ENCODE assay signal across 2 cellular contexts in the genomic region with DNA sequence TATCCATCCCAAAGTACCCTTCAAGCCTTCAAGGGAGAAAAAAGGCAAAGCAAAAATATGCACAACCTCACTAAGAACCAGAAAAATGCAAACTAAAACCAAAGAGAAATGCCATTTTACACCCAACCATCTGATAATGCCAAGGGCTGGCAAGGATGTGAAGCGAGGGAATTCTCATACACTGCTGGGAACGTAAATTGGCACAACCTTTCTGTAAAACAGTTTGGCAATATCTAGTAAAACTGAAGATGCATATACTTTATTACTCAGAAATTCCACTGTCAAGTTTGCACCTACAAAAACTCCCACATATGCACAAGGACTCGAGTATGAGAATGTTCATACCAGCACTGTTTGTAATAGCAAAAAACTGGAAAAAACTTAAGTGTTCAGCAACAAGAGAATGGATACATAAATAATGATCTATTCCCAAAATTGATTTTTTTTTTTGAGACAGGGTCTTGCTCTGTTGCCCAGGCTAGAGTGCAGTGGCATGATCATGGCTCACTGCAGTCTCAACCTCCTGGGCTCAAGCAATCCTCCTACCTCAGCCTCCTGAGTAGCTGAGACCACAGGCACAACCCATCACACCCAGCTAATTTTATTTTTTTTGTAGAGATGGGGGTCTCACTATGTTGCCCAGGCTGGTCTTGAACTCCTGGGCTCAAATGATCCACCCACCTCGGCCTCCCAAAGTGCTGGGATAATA. TPM values are rescaled to one million over a fixed set of nuclear protein-coding genes. Genes with fewer than 3 reads are reported as not detected.
"Had no signal": no experiment of that assay in that cellular context is flagged by ENCODE, and none has a peak within 500 bp of the region (broad histone marks: within the 10 kb centered on the region; RNA-seq: fewer than 3 reads in every experiment).

No MANE protein-coding gene starts in this region.

RNA-seq across cellular contexts. Expression of gene MMP24, which starts 57.6 kb away (rescaled TPM):
- total RNA-seq: naive thymus-derived CD8-positive, alpha-beta T cell had no signal
- polyA plus RNA-seq: keratinocyte had no signal
